In the genomic region with DNA sequence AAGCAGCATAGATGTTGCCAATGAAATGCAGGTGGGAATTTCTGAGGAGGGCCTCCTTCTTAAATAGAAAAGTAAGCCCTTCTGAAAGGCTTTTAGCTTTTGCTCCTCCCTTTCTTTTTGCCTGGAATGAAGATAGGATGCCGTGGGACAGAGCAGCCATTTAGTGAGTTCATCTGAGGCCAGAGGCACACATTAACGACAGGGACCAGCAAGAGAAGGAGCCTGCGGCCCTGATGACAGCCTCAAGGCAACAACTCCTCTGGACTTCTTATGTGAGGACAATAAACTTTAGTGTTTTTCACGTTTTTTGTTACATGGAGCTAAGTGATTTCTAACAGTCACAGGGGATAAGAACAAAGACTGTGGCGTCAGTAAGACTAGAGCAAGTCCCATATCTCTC, we compare ENCODE assay signal across 21 cellular contexts. TPM values are rescaled to one million over a fixed set of nuclear protein-coding genes. Genes with fewer than 3 reads are reported as not detected.
DNase-seq lines count a peak whose midpoint lies in the region; ATAC-seq, FAIRE-seq and TF ChIP-seq lines count a peak whose summit lies in the region.
"Had no signal": no experiment of that assay in that cellular context is flagged by ENCODE, and none has a peak within 500 bp of the region (broad histone marks: within the 10 kb centered on the region; RNA-seq: fewer than 3 reads in every experiment).

No MANE protein-coding gene starts in this region.

- no peak overlapping the region for H4K5ac ChIP-seq in H1 (ENCODE audit: insufficient read length, low read depth, low read length)

- POLR2A ChIA-PET in PC-3 (lab: Charles Lee; ENCODE audit: unreplicated experiment): no interaction called here
- POLR2A ChIA-PET in H1 (lab: Charles Lee; ENCODE audit: partially characterized antibody): interaction anchor here (0.8 to 1.1 kb wide), 2 partner anchors 11 to 273 kb away, joined by 3 read pairs; no protein-coding TSS in a partner anchor

- H2BK5ac ChIP-seq in H1 (ENCODE audit: low read depth, low read length): no peak overlapping the region

- no peak for ATAC-seq in PC-3
- ATAC-seq in GM23338: no peak

- H2BK12ac ChIP-seq in H1 (ENCODE audit: low read depth, low read length): no peak overlapping the region

- 0 out of 2 replicates have a peak, but pooled peaks cover 5% of the 10 kb centered on the region for H3K23me2 ChIP-seq in H1 (ENCODE audit: low read depth, low read length)

- H3K4me3 ChIP-seq in PC-3 (ENCODE audit: low read length) (no peak overlapping the region), H1 (ENCODE audit: extremely low read depth in 1 of 4, insufficient read depth in 2 of 4, low read depth in 3 of 4, low read length in 4 of 4) (no peak overlapping the region), neuron (ENCODE audit: low read length) (no peak overlapping the region), GM23338 (no peak overlapping the region), adrenal gland (no peak overlapping the region)
- H3K4me3 ChIP-seq: PC-9 had no signal

- H4K91ac ChIP-seq in H1 (replicated peaks; ENCODE audit: insufficient read length, low read length): no peak overlapping the region

- no peak overlapping the region for H2BK20ac ChIP-seq in H1 (ENCODE audit: low read length)

- intact Hi-C loops in PC-3 (cut with micrococcal nuclease) (no loop called here), adrenal gland (cut with DNase I) (loop anchor here in 1 of 2 donors (10.0 kb wide), 1 partner anchor 656 kb away; no protein-coding TSS in a partner anchor)

- CTCF ChIA-PET in PC-3 (lab: Charles Lee): interaction anchor here (0.6 kb wide), 1 partner anchor 683 kb away, joined by 4 read pairs; no protein-coding TSS in a partner anchor
- CTCF ChIA-PET in H1 (lab: Charles Lee; ENCODE audit: partially characterized antibody): interaction anchor here (0.6 to 5.2 kb wide), 15 partner anchors 10 to 814 kb away, joined by 3 to 51 read pairs (median 3); no protein-coding TSS in a partner anchor

- peaks cover 9% of the 10 kb centered on the region; the same call in 1 of the 2 replicates for H3K4me1 ChIP-seq in PC-3 (ENCODE audit: insufficient read depth, low read length)
- no peaks in the 10 kb centered on the region for H3K4me1 ChIP-seq in H1 (replicated peaks in 1 of 4; ENCODE audit: control insufficient read depth in 3 of 4, insufficient read depth in 4 of 4, low read length in 3 of 4)
- H3K4me1 ChIP-seq in neuron (ENCODE audit: insufficient read depth, low read length): peaks cover 24% of the 10 kb centered on the region
- H3K4me1 ChIP-seq in GM23338 (ENCODE audit: insufficient read depth): no peaks in the 10 kb centered on the region
- peaks cover 18 to 28% of the 10 kb centered on the region in 2 donors for H3K4me1 ChIP-seq in adrenal gland (replicated peaks in 1 of 2)

- H3K4ac ChIP-seq in H1 (replicated peaks; ENCODE audit: insufficient read length, low read depth, low read length): no peak overlapping the region

- H3K9me3 ChIP-seq in PC-3 (ENCODE audit: low read length): no peaks in the 10 kb centered on the region
- H3K9me3 ChIP-seq in H1 (ENCODE audit: insufficient read depth in 2 of 2, low read depth in 1 of 2, low read length in 1 of 2): no peaks in the 10 kb centered on the region
- H3K9me3 ChIP-seq in neuron (ENCODE audit: low read length): peaks cover 3% of the 10 kb centered on the region
- no peaks in the 10 kb centered on the region for H3K9me3 ChIP-seq in adrenal gland (replicated peaks in 1 of 3)

- TF ChIP-seq EP300 in H1 (IDR thresholded peaks at IDR 0.05; ENCODE audit: borderline replicate concordance in 1 of 2, low read depth in 2 of 2, low read length in 2 of 2): no peak

- H3K27ac ChIP-seq in PC-3 (ENCODE audit: low read length) (no peak overlapping the region), H1 (ENCODE audit: low read depth, low read length) (no peak overlapping the region), GM23338 (ENCODE audit: low read depth) (no peak overlapping the region), adrenal gland (no peak overlapping the region)
- H3K27ac ChIP-seq: C4-2B, PC-9, RWPE1 had no signal

- no peak overlapping the region for H3K56ac ChIP-seq in H1 (replicated peaks; ENCODE audit: insufficient read length, low read depth, low read length)

- H3K36me3 Mint-ChIP-seq in GM23338 (ENCODE audit: low read depth): peaks cover 7% of the 10 kb centered on the region; the same call in 2 of the 3 replicates

- no peak overlapping the region for H2BK15ac ChIP-seq in H1 (ENCODE audit: low read length)

- no peak overlapping the region for H4K8ac ChIP-seq in H1 (ENCODE audit: extremely low read depth, insufficient read depth, low read length)

- no TSS peak for BruUV-seq in PC-3 (replicated peaks; lab: Mats Ljungman, UMichigan)

- 77% methylated on average over 5 of the region's 5 CpGs; no CpG with 5 or more reads in 1 of the 2 experiments for WGBS in H1 (ENCODE audit: extremely low coverage in 1 of 2, insufficient coverage in 1 of 2, insufficient read length in 1 of 2, insufficient replicate concordance in 2 of 2, low coverage in 1 of 2, low lambda C conversion rate in 2 of 2, missing lambda C conversion rate in 1 of 2), 2 experiments
- WGBS in adrenal gland, 4 donors: 52 to 67% (median 62%) methylated on average over 5 of the region's 5 CpGs

- no peak overlapping the region for H3K23ac ChIP-seq in H1 (ENCODE audit: insufficient read length)

- TF ChIP-seq CTCF in PC-3 (conservative IDR thresholded peaks at IDR 0.05; ENCODE audit: low read depth, low read length) (no peak), H1 (IDR thresholded peaks at IDR 0.05; ENCODE audit: control extremely low read depth in 1 of 3, insufficient read depth in 1 of 3, low read depth in 1 of 3, low read length in 3 of 3) (no peak), GM23338 (conservative IDR thresholded peaks at IDR 0.05; ENCODE audit: low read depth in 2 of 2) (no peak), adrenal gland (IDR thresholded peaks at IDR 0.05) (no peak)

- H3K9me2 ChIP-seq in PC-3 (replicated peaks; ENCODE audit: low read length) (no peaks in the 10 kb centered on the region), GM23338 (ENCODE audit: insufficient read depth) (no peaks in the 10 kb centered on the region)

- H3F3A ChIP-seq in PC-3 (ENCODE audit: low read length, unreplicated experiment): no peaks in the 10 kb centered on the region
- no peaks in the 10 kb centered on the region for H3F3A ChIP-seq in GM23338 (replicated peaks; ENCODE audit: low read depth)

- H3K79me2 ChIP-seq in PC-3 (ENCODE audit: low read length) (no peaks in the 10 kb centered on the region), H1 (ENCODE audit: control insufficient read depth in 1 of 2, insufficient read depth in 2 of 2, low read length in 2 of 2) (no peaks in the 10 kb centered on the region), GM23338 (replicated peaks; ENCODE audit: insufficient read depth) (no peaks in the 10 kb centered on the region)

- H3K9ac ChIP-seq in PC-3 (ENCODE audit: low read length) (no peak overlapping the region), H1 (replicated peaks in 1 of 4; ENCODE audit: extremely low read depth in 1 of 4, low read depth in 3 of 4, low read length in 3 of 4) (no peak overlapping the region)

- FAIRE-seq in H1 (lab: Jason Lieb, UNC): no peak
- FAIRE-seq: HTR-8/SVneo had no signal

- TF ChIP-seq POLR2A in H1 (IDR thresholded peaks at IDR 0.05; ENCODE audit: control extremely low read depth in 1 of 2, low read depth in 2 of 2, low read length in 2 of 2): no peak
- no peak for TF ChIP-seq POLR2A in adrenal gland (IDR thresholded peaks at IDR 0.05)

- H2AK5ac ChIP-seq in H1 (ENCODE audit: low read depth, low read length): no peak overlapping the region

- no peaks in the 10 kb centered on the region for H3K27me3 Mint-ChIP-seq in GM23338 (ENCODE audit: insufficient read depth, low read depth, poor library complexity)
- H3K27me3 Mint-ChIP-seq: IgD-negative memory B cell had no signal

- H3K27ac Mint-ChIP-seq in GM23338: no peak overlapping the region
- H3K27ac Mint-ChIP-seq: IgD-negative memory B cell had no signal

- no peaks in the 10 kb centered on the region; the same call in 1 of the 2 replicates for H3K79me1 ChIP-seq in H1 (ENCODE audit: low read depth, low read length)

- no peak overlapping the region for H3K18ac ChIP-seq in H1 (ENCODE audit: extremely low read depth, low read length)

- H3K27me3 ChIP-seq in PC-3 (ENCODE audit: low read length) (no peaks in the 10 kb centered on the region), H1 (replicated peaks in 1 of 4; ENCODE audit: control insufficient read depth in 3 of 4, extremely low read depth in 1 of 4, insufficient read depth in 3 of 4, low read length in 3 of 4) (no peaks in the 10 kb centered on the region), neuron (ENCODE audit: insufficient read depth, low read length) (no peaks in the 10 kb centered on the region), GM23338 (ENCODE audit: insufficient read depth) (no peaks in the 10 kb centered on the region), adrenal gland (no peaks in the 10 kb centered on the region)

- no peaks in the 10 kb centered on the region for H3K36me3 ChIP-seq in PC-3 (ENCODE audit: low read depth, low read length)
- H3K36me3 ChIP-seq in H1 (ENCODE audit: control insufficient read depth in 2 of 4, insufficient read depth in 4 of 4, low read length in 3 of 4): no peaks in the 10 kb centered on the region
- peaks cover 3% of the 10 kb centered on the region for H3K36me3 ChIP-seq in neuron (ENCODE audit: insufficient read depth, low read length)
- no peaks in the 10 kb centered on the region for H3K36me3 ChIP-seq in GM23338 (ENCODE audit: insufficient read depth)
- H3K36me3 ChIP-seq in adrenal gland (replicated peaks in 1 of 2): no peaks in the 10 kb centered on the region

- H4K20me1 ChIP-seq in PC-3 (ENCODE audit: low read length) (no peaks in the 10 kb centered on the region), H1 (replicated peaks in 1 of 2; ENCODE audit: control insufficient read depth in 1 of 2, insufficient read depth in 2 of 2, low read length in 2 of 2) (no peaks in the 10 kb centered on the region), GM23338 (replicated peaks; ENCODE audit: insufficient read depth) (no peaks in the 10 kb centered on the region)

- H3K14ac ChIP-seq in H1 (ENCODE audit: insufficient read length): no peak overlapping the region

- DNase-seq in ELF-1 (ENCODE audit: low read depth, low spot score) (peak; percentile 19), PC-3 (no peak), H1 (ENCODE audit: low read depth in 1 of 2, low spot score in 2 of 2) (no peak), GM23338 (ENCODE audit: low spot score) (no peak), adrenal gland (no peak)
- no peak for DNase-seq in activated CD4-positive, alpha-beta T cell treated with anti-CD3 and anti-CD28 coated beads for 4 hours
- DNase-seq: ACHN, AML-193, DMS79, H7, NCI-H1105, NCI-H2081, NCI-H226, NCI-H524, PC-9, SIG-M5 had no signal

- no peak for TF ChIP-seq RAD21 in H1 (IDR thresholded peaks at IDR 0.05 in 1 of 2, conservative IDR thresholded peaks at IDR 0.05 in 1 of 2; ENCODE audit: low read depth in 2 of 2, low read length in 2 of 2)

- peaks cover 13% of the 10 kb centered on the region for H3K4me1 Mint-ChIP-seq in GM23338

- H2AFZ ChIP-seq in PC-3 (ENCODE audit: low read length) (peak overlapping the region; percentile 22; the same call in 1 of the 2 replicates), H1 (ENCODE audit: low read length) (0 out of 2 replicates have a peak overlapping the region, but pooled peaks have one; percentile 5), neuron (ENCODE audit: low read depth, low read length) (peak overlapping the region; percentile 82), GM23338 (no peak overlapping the region; the same call in 1 of the 2 replicates)
- H2AFZ ChIP-seq: PC-9 had no signal

- no peak overlapping the region for H3K4me3 Mint-ChIP-seq in GM23338
- H3K4me3 Mint-ChIP-seq: IgD-negative memory B cell had no signal

- no peak overlapping the region for H3K4me2 ChIP-seq in PC-3 (ENCODE audit: low read length)
- H3K4me2 ChIP-seq in H1 (ENCODE audit: insufficient read depth in 1 of 2, low read depth in 2 of 2, low read length in 2 of 2): no peak overlapping the region
- no peak overlapping the region for H3K4me2 ChIP-seq in GM23338

- no peak overlapping the region for H2BK120ac ChIP-seq in H1 (replicated peaks; ENCODE audit: low read depth, low read length)

- H3K9me3 Mint-ChIP-seq in GM23338: no peaks in the 10 kb centered on the region
- H3K9me3 Mint-ChIP-seq: IgD-negative memory B cell had no signal

RNA-seq across cellular contexts. Expression of gene BDH2, which starts 1.1 kb away (rescaled TPM):
- total RNA-seq in PC-3 (2014; rRNA removed): 10.5 and 16.0 TPM in 2 replicates
- 44.6 and 46.0 TPM in 2 replicates for total RNA-seq in H1 (2021; fragmentation: NEBNext Ultra II Directional; extraction: Animal tissue kit (Norgen Biotek cat#: 25700))
- polyA plus RNA-seq in H1 (2011; rRNA removed): 20.4 and 46.2 TPM in 2 replicates
- 42.4 TPM for polyA plus RNA-seq in H1 (2011; cell fraction: cytosol; rRNA removed)
- 22.4 TPM for polyA plus RNA-seq in H1 (2011; cell fraction: nucleus; rRNA removed)
- 49.9 to 60.4 TPM (median 52.5 TPM) in 4 replicates for polyA plus RNA-seq in H1 (2012, experiment 1 of 2)
- 9.6 TPM for polyA plus RNA-seq in H1 (2012, experiment 2 of 2)
- 36.7 TPM for polyA plus RNA-seq in H1 (2013, experiment 1 of 2)
- 36.8 TPM for polyA plus RNA-seq in H1 (2013, experiment 2 of 2)
- 23.0 and 32.5 TPM in 2 replicates for polyA minus RNA-seq in H1 (2011; rRNA and poly(A)+ RNA removed)
- 10.3 TPM for polyA minus RNA-seq in H1 (2011; cell fraction: cytosol; rRNA and poly(A)+ RNA removed)
- polyA minus RNA-seq in H1 (2011; cell fraction: nucleus; rRNA and poly(A)+ RNA removed): 24.2 TPM
- 36.5 and 60.0 TPM in 2 replicates for total RNA-seq in GM23338 (2014; rRNA removed; shearing (Covaris generic))
- 66.4 and 73.9 TPM in 2 replicates for polyA plus RNA-seq in GM23338 (2016; fragmentation: Nextera tagmentation; extraction: Ambion mirVana)
- 100 to 1,000 TPM in 7 of 8 donors, 10 to 100 TPM in 1; 84.6 to 209 (median 116) TPM for total RNA-seq in adrenal gland
- polyA plus RNA-seq in adrenal gland: 100 to 1,000 TPM; 101 to 169 (median 111) TPM

RNA-seq across cellular contexts. Expression of gene SLC9B2, which starts 24.1 kb away (rescaled TPM):
- total RNA-seq in PC-3 (2014; rRNA removed) (5.5 and 13.6 TPM in 2 replicates), adrenal gland (10 to 100 TPM in 6 of 8 donors, 1 to 10 TPM in 2; 7.2 to 16.3 (median 13.5) TPM)
- 5.2 and 5.9 TPM in 2 replicates for total RNA-seq in H1 (2021; fragmentation: NEBNext Ultra II Directional; extraction: Animal tissue kit (Norgen Biotek cat#: 25700))
- polyA plus RNA-seq in H1 (2011; rRNA removed) (2.1 and 3.2 TPM in 2 replicates), GM23338 (2016; fragmentation: Nextera tagmentation; extraction: Ambion mirVana) (4.4 TPM in 2 replicates), adrenal gland (10 to 100 TPM; 12.4 to 14.8 (median 13.3) TPM)
- 3.2 TPM for polyA plus RNA-seq in H1 (2011; cell fraction: cytosol; rRNA removed)
- 3.6 TPM for polyA plus RNA-seq in H1 (2011; cell fraction: nucleus; rRNA removed)
- polyA plus RNA-seq in H1 (2012, experiment 1 of 2): 2.8 to 3.7 TPM (median 3.0 TPM) in 4 replicates
- 3.1 TPM for polyA plus RNA-seq in H1 (2012, experiment 2 of 2)
- polyA plus RNA-seq in H1 (2013, experiment 1 of 2): 4.4 TPM
- 4.1 TPM for polyA plus RNA-seq in H1 (2013, experiment 2 of 2)
- 4.7 and 4.8 TPM in 2 replicates for polyA minus RNA-seq in H1 (2011; rRNA and poly(A)+ RNA removed)
- 1.8 TPM for polyA minus RNA-seq in H1 (2011; cell fraction: cytosol; rRNA and poly(A)+ RNA removed)
- polyA minus RNA-seq in H1 (2011; cell fraction: nucleus; rRNA and poly(A)+ RNA removed): 6.0 TPM
- total RNA-seq in GM23338 (2014; rRNA removed; shearing (Covaris generic)): 3.2 and 13.0 TPM in 2 replicates
